ENCODE assay signal across 9 cellular contexts in the genomic region with DNA sequence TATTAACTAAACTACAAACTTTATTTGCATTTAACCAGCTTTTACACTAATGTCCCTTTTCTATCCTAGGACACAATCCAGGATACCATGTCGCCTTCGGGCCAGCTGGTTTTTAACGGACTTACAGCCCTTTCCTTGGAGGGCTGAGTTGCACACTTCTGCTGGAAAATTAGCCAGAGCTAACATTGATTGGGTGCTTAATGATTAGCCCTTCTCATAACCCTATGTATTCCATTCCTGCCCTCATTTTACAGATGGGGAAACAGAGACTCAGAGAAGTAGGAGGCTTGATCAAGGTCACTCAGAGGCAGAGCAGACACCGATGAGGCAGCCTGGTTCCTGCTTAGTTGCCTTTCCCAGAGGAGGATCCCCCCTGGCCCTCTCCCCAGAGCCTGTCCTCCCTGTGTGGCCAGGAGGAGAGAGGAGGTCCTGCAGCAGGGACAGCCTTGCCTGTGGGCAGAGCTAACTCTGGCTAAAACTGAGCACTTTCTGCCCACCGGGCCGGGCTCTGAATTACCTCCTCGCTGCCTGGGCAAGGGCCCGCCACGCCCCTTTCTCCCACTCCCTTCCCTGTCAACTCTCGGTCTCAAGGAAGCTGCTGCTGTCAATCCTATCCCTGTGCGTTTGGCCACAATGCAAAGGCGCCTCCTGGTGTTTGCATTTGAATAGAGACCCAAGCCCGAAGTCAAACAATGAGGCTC. TPM values are rescaled to one million over a fixed set of nuclear protein-coding genes. Genes with fewer than 3 reads are reported as not detected.
DNase-seq lines count a peak whose midpoint lies in the region; ATAC-seq and TF ChIP-seq lines count a peak whose summit lies in the region.
"Had no signal": no experiment of that assay in that cellular context is flagged by ENCODE, and none has a peak within 500 bp of the region (broad histone marks: within the 10 kb centered on the region; RNA-seq: fewer than 3 reads in every experiment).

No MANE protein-coding gene starts in this region.

- H3K4me3 Mint-ChIP-seq in activated T-helper 17 cell treated with anti-CD3 and anti-CD28 coated beads, Interleukin-2, amount 50 U/mL, for 72 hours: no peak overlapping the region
- H3K4me3 Mint-ChIP-seq: IgD-negative memory B cell had no signal

- TF ChIP-seq POLR2A in adrenal gland (IDR thresholded peaks at IDR 0.05): no peak

- intact Hi-C loops in adrenal gland (cut with DNase I): loop anchor here in 1 of 2 donors (5.0 kb wide), 2 partner anchors 378 to 473 kb away; no protein-coding TSS in a partner anchor
- intact Hi-C loops in ascending aorta (cut with DNase I): no loop called here

- DNase-seq in CMK (ENCODE audit: low read depth): peak; percentile 20
- DNase-seq in NCI-H446 (lab: John Stamatoyannopoulos, UW): peak; percentile 79 to 84
- DNase-seq in adrenal gland: peak; percentile 16 to 69 (median 47)
- DNase-seq in hepatocyte (ENCODE audit: low spot score): peak; percentile 73
- DNase-seq in stimulated activated CD4-positive, alpha-beta T cell treated with anti-CD3 and anti-CD28 coated beads, Interleukin-2, amount 100 ng/mL, for 24 hours: peak; percentile 18 to 36
- DNase-seq in ascending aorta (ENCODE audit: low spot score in 2 of 2): no peak

- ATAC-seq in GM19351 (IDR thresholded peaks at IDR 0.05; ENCODE audit: unreplicated experiment): peak; percentile 59
- no peak for ATAC-seq in activated T-helper 17 cell treated with anti-CD3 and anti-CD28 coated beads, Interleukin-2, amount 50 U/mL, for 72 hours (replicated peaks)

- H3K36me3 Mint-ChIP-seq in activated T-helper 17 cell treated with anti-CD3 and anti-CD28 coated beads, Interleukin-2, amount 50 U/mL, for 72 hours (ENCODE audit: low read depth): no peaks in the 10 kb centered on the region
- H3K36me3 Mint-ChIP-seq: IgD-negative memory B cell had no signal

- H3K9me2 ChIP-seq in hepatocyte (replicated peaks; ENCODE audit: insufficient read depth): no peaks in the 10 kb centered on the region

- H4K20me1 ChIP-seq in hepatocyte (ENCODE audit: insufficient read depth, poor library complexity, severe bottlenecking): no peaks in the 10 kb centered on the region

- H3K9me3 Mint-ChIP-seq in activated T-helper 17 cell treated with anti-CD3 and anti-CD28 coated beads, Interleukin-2, amount 50 U/mL, for 72 hours: no peaks in the 10 kb centered on the region
- H3K9me3 Mint-ChIP-seq: IgD-negative memory B cell had no signal

- no peak overlapping the region for H3K4me3 ChIP-seq in adrenal gland
- H3K4me3 ChIP-seq in hepatocyte: no peak overlapping the region
- no peak overlapping the region for H3K4me3 ChIP-seq in ascending aorta

- no peaks in the 10 kb centered on the region for H3K9me3 ChIP-seq in adrenal gland (replicated peaks in 1 of 3)
- H3K9me3 ChIP-seq in hepatocyte (ENCODE audit: low read depth): no peaks in the 10 kb centered on the region
- H3K9me3 ChIP-seq in ascending aorta: no peaks in the 10 kb centered on the region

- H3K4me1 Mint-ChIP-seq in activated T-helper 17 cell treated with anti-CD3 and anti-CD28 coated beads, Interleukin-2, amount 50 U/mL, for 72 hours: no peaks in the 10 kb centered on the region
- H3K4me1 Mint-ChIP-seq: IgD-negative memory B cell had no signal

- H3K27ac Mint-ChIP-seq in activated T-helper 17 cell treated with anti-CD3 and anti-CD28 coated beads, Interleukin-2, amount 50 U/mL, for 72 hours: no peak overlapping the region
- H3K27ac Mint-ChIP-seq: IgD-negative memory B cell had no signal

- TF ChIP-seq CTCF in adrenal gland (IDR thresholded peaks at IDR 0.05): peak; percentile 43 to 73 (median 58)
- peak; percentile 80 for TF ChIP-seq CTCF in hepatocyte (IDR thresholded peaks at IDR 0.05; ENCODE audit: poor library complexity)
- TF ChIP-seq CTCF in ascending aorta (IDR thresholded peaks at IDR 0.05): peak in 1 of 3 experiments; percentile 59

- H3K36me3 ChIP-seq in adrenal gland (replicated peaks in 1 of 2) (no peaks in the 10 kb centered on the region), hepatocyte (replicated peaks; ENCODE audit: insufficient read depth, low read depth) (no peaks in the 10 kb centered on the region), ascending aorta (no peaks in the 10 kb centered on the region)

- no peak overlapping the region for H2AFZ ChIP-seq in hepatocyte

- WGBS in adrenal gland, 4 donors: 16 to 17% (median 16%) methylated on average over 13 of the region's 13 CpGs
- 15% methylated on average over 13 of the region's 13 CpGs for WGBS in hepatocyte (ENCODE audit: low lambda C conversion rate, missing lambda C conversion rate)

- peaks cover 19% of the 10 kb centered on the region for H3K27me3 ChIP-seq in adrenal gland
- H3K27me3 ChIP-seq in hepatocyte: peaks cover 28% of the 10 kb centered on the region
- no peaks in the 10 kb centered on the region for H3K27me3 ChIP-seq in ascending aorta

- H3K27me3 Mint-ChIP-seq in activated T-helper 17 cell treated with anti-CD3 and anti-CD28 coated beads, Interleukin-2, amount 50 U/mL, for 72 hours: peaks cover 37% of the 10 kb centered on the region

- H3K27ac ChIP-seq in adrenal gland: no peak overlapping the region
- H3K27ac ChIP-seq in hepatocyte: no peak overlapping the region
- no peak overlapping the region for H3K27ac ChIP-seq in ascending aorta

- H3K4me1 ChIP-seq in adrenal gland (replicated peaks in 1 of 2) (no peaks in the 10 kb centered on the region), hepatocyte (ENCODE audit: insufficient read depth) (peaks cover 3% of the 10 kb centered on the region), ascending aorta (no peaks in the 10 kb centered on the region)

- no peaks in the 10 kb centered on the region for H3K79me2 ChIP-seq in hepatocyte

- peak overlapping the region; percentile 68 for H3K4me2 ChIP-seq in hepatocyte

RNA-seq across cellular contexts. Expression of a gene that starts 59.6 kb away (rescaled TPM):
- total RNA-seq in adrenal gland (1 to 10 TPM in 2 of 8 donors, under 1 TPM in 4, not detected in 2; 0.11 to 3.7 (median 0.68) TPM), hepatocyte (0.12 and 0.70 TPM in 2 replicates), ascending aorta (not detected)
- polyA plus RNA-seq in adrenal gland (under 1 TPM; 0.08 to 0.30 (median 0.20) TPM), hepatocyte (0.21 TPM in 1 of 2 replicates, not detected in the other)
- total RNA-seq in activated T-helper 17 cell treated with anti-CD3 and anti-CD28 coated beads, Interleukin-2, amount 50 U/mL, for 72 hours: not detected
- polyA plus RNA-seq: IgD-negative memory B cell had no signal

Comparison
In these comparisons a context has a peak if more than half of its experiments do, and no peak if none do; other contexts are left out.
1. DNase-seq: peak in CMK (single experiment), NCI-H446 (2 of 2), adrenal gland (7 of 7), hepatocyte (single experiment) and stimulated activated CD4-positive, alpha-beta T cell treated with anti-CD3 and anti-CD28 coated beads, Interleukin-2, amount 100 ng/mL, for 24 hours (2 of 2); none in ascending aorta (0 of 2).